Comparison of ENCODE assay signal across 8 cellular contexts in the genomic region with DNA sequence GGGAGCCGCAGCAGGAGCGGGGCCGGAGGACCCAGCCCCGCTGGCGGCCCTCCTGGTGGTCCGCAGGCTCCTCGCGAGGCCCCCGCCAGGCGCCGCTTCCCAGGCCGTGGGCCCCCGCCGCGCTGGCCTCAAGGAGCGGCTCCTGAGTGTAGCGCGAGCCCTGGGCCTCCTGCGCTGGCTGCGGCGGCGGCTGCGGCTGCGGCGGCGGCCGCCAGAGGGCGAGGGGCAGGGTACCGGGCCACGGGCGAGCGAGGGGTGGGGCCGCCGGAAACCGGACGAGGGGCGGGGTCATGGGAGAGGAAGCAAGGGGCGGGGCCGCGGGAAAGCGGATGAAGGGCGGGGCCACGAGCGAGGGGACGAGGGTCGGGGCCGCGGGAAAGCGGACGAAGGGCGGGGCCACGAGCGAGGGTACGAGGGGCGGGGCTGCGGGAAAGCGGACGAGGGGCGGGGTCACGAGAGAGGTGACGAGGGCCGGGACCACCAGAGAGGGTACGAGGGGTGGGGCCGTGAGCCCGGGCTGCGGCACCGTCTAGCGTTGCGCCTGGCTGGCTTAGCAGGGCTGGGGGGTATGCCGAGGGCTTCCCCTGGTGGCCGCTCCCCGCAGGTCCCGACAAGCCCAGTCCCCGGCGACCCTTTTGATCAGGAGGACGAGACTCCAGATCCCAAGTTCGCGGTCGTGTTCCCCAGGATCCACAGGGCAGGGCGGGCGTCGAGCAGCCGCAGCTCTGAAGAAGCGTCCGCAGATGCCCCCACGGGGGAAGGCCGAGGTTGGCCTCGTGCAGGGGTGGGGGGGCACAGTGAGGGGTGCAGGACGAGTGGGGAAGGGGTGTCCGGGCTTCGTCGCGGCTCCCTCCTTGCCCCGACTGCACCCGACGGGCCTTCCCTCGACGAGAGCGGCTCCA. TPM values are rescaled to one million over a fixed set of nuclear protein-coding genes. Genes with fewer than 3 reads are reported as not detected.
DNase-seq lines count a peak whose midpoint lies in the region; ATAC-seq and TF ChIP-seq lines count a peak whose summit lies in the region.

No MANE protein-coding gene starts in this region.

- H3K4me3 Mint-ChIP-seq in GM23338, result peak overlapping the region; percentile 59; the same call in 2 of the 3 replicates
- peak overlapping the region; percentile 61 for H3K4me3 Mint-ChIP-seq in nephron progenitor cell

- no peaks in the 10 kb centered on the region for H3K9me2 ChIP-seq in GM23338 (ENCODE audit: insufficient read depth)

- 0 out of 2 replicates have a peak overlapping the region, but pooled peaks have one; percentile 10 for H2AFZ ChIP-seq in GM23338

- H3K27me3 ChIP-seq in GM23338 (ENCODE audit: insufficient read depth) (peaks cover 11% of the 10 kb centered on the region), RWPE2 (ENCODE audit: insufficient read depth, poor library complexity, severe bottlenecking) (no peaks in the 10 kb centered on the region)

- H3K27ac ChIP-seq in GM23338 (ENCODE audit: low read depth), result no peak overlapping the region
- H3K27ac ChIP-seq in RWPE2 (ENCODE audit: poor library complexity, severe bottlenecking), result peak overlapping the region; percentile 42

- H3K4me3 ChIP-seq in GM23338 (peak overlapping the region; percentile 71), RWPE2 (ENCODE audit: severe bottlenecking) (peak overlapping the region; percentile 37), fibroblast of villous mesenchyme (ENCODE audit: low read depth, low read length) (peak overlapping the region; percentile 55)

- TF ChIP-seq CTCF in GM23338 (conservative IDR thresholded peaks at IDR 0.05; ENCODE audit: low read depth in 2 of 2), result peak; percentile 38 to 59
- peak; percentile 78 for TF ChIP-seq CTCF in RWPE2 (IDR thresholded peaks at IDR 0.05; ENCODE audit: poor library complexity, severe bottlenecking)
- TF ChIP-seq CTCF in fibroblast of villous mesenchyme (IDR thresholded peaks at IDR 0.05; ENCODE audit: insufficient read depth, low read depth, low read length), result peak; percentile 37
- peak; percentile 41 for TF ChIP-seq CTCF in nephron progenitor cell (IDR thresholded peaks at IDR 0.05)

- no peaks in the 10 kb centered on the region for H4K20me1 ChIP-seq in GM23338 (replicated peaks; ENCODE audit: insufficient read depth)

- H3K4me2 ChIP-seq in GM23338, result peak overlapping the region; percentile 95

- ATAC-seq in GM23338 (peak; percentile 68), RWPE2 (ENCODE audit: low read depth) (peak; percentile 74)

- H3K36me3 ChIP-seq in GM23338 (ENCODE audit: insufficient read depth) (no peaks in the 10 kb centered on the region), RWPE2 (ENCODE audit: low read depth) (no peaks in the 10 kb centered on the region)

- H3K4me1 Mint-ChIP-seq in GM23338, result no peaks in the 10 kb centered on the region
- peaks cover 12% of the 10 kb centered on the region for H3K4me1 Mint-ChIP-seq in nephron progenitor cell

- H3K9me3 Mint-ChIP-seq in GM23338, result peaks cover 11% of the 10 kb centered on the region
- peaks cover 17% of the 10 kb centered on the region for H3K9me3 Mint-ChIP-seq in nephron progenitor cell

- no peaks in the 10 kb centered on the region for H3K9me3 ChIP-seq in RWPE2 (ENCODE audit: severe bottlenecking)

- no peak overlapping the region for H3K27ac Mint-ChIP-seq in GM23338
- no peak overlapping the region for H3K27ac Mint-ChIP-seq in nephron progenitor cell

- H3K79me2 ChIP-seq in GM23338 (replicated peaks; ENCODE audit: insufficient read depth), result no peaks in the 10 kb centered on the region

- H3F3A ChIP-seq in GM23338 (replicated peaks; ENCODE audit: low read depth), result no peaks in the 10 kb centered on the region

- H3K4me1 ChIP-seq in GM23338 (ENCODE audit: insufficient read depth) (peaks cover 6% of the 10 kb centered on the region), RWPE2 (ENCODE audit: insufficient read depth, poor library complexity, severe bottlenecking) (no peaks in the 10 kb centered on the region)

- H3K36me3 Mint-ChIP-seq in GM23338 (ENCODE audit: low read depth) (no peaks in the 10 kb centered on the region; the same call in 2 of the 3 replicates), nephron progenitor cell (ENCODE audit: low read depth) (no peaks in the 10 kb centered on the region)

- H3K27me3 Mint-ChIP-seq in GM23338 (ENCODE audit: insufficient read depth, low read depth, poor library complexity) (peaks cover 26% of the 10 kb centered on the region), nephron progenitor cell (ENCODE audit: low read depth, poor library complexity) (peaks cover 35% of the 10 kb centered on the region)

- DNase-seq in DMS114 treated with DMSO at 0.1 percent for 48 hours (lab: John Stamatoyannopoulos, UW; ENCODE audit: unreplicated experiment) (peak; percentile 78), GM23338 (ENCODE audit: low spot score) (peak; percentile 97), M059J (ENCODE audit: low read depth) (peak; percentile 69), RWPE2 (ENCODE audit: low spot score) (peak; percentile 91), activated gamma-delta T cell (lab: John Stamatoyannopoulos, UW) (peak; percentile 88), fibroblast of villous mesenchyme (ENCODE audit: low read depth) (peak; percentile 88), nephron progenitor cell (peak; percentile 100)
- DNase-seq in stimulated activated naive CD4-positive, alpha-beta T cell (lab: John Stamatoyannopoulos, UW), result peak; percentile 81 to 95 (median 94)

TF ChIP-seq in GM23338, 12 proteins besides CTCF, POLR2A, EP300 and RAD21 (continues in another document):
- no peak for TF ChIP-seq ZNF114 (CRISPR knock-in tag; IDR thresholded peaks at IDR 0.05)
- no peak for TF ChIP-seq EZH2phosphoT487 (IDR thresholded peaks at IDR 0.05; ENCODE audit: unreplicated experiment)
- TF ChIP-seq, protein P1, sequence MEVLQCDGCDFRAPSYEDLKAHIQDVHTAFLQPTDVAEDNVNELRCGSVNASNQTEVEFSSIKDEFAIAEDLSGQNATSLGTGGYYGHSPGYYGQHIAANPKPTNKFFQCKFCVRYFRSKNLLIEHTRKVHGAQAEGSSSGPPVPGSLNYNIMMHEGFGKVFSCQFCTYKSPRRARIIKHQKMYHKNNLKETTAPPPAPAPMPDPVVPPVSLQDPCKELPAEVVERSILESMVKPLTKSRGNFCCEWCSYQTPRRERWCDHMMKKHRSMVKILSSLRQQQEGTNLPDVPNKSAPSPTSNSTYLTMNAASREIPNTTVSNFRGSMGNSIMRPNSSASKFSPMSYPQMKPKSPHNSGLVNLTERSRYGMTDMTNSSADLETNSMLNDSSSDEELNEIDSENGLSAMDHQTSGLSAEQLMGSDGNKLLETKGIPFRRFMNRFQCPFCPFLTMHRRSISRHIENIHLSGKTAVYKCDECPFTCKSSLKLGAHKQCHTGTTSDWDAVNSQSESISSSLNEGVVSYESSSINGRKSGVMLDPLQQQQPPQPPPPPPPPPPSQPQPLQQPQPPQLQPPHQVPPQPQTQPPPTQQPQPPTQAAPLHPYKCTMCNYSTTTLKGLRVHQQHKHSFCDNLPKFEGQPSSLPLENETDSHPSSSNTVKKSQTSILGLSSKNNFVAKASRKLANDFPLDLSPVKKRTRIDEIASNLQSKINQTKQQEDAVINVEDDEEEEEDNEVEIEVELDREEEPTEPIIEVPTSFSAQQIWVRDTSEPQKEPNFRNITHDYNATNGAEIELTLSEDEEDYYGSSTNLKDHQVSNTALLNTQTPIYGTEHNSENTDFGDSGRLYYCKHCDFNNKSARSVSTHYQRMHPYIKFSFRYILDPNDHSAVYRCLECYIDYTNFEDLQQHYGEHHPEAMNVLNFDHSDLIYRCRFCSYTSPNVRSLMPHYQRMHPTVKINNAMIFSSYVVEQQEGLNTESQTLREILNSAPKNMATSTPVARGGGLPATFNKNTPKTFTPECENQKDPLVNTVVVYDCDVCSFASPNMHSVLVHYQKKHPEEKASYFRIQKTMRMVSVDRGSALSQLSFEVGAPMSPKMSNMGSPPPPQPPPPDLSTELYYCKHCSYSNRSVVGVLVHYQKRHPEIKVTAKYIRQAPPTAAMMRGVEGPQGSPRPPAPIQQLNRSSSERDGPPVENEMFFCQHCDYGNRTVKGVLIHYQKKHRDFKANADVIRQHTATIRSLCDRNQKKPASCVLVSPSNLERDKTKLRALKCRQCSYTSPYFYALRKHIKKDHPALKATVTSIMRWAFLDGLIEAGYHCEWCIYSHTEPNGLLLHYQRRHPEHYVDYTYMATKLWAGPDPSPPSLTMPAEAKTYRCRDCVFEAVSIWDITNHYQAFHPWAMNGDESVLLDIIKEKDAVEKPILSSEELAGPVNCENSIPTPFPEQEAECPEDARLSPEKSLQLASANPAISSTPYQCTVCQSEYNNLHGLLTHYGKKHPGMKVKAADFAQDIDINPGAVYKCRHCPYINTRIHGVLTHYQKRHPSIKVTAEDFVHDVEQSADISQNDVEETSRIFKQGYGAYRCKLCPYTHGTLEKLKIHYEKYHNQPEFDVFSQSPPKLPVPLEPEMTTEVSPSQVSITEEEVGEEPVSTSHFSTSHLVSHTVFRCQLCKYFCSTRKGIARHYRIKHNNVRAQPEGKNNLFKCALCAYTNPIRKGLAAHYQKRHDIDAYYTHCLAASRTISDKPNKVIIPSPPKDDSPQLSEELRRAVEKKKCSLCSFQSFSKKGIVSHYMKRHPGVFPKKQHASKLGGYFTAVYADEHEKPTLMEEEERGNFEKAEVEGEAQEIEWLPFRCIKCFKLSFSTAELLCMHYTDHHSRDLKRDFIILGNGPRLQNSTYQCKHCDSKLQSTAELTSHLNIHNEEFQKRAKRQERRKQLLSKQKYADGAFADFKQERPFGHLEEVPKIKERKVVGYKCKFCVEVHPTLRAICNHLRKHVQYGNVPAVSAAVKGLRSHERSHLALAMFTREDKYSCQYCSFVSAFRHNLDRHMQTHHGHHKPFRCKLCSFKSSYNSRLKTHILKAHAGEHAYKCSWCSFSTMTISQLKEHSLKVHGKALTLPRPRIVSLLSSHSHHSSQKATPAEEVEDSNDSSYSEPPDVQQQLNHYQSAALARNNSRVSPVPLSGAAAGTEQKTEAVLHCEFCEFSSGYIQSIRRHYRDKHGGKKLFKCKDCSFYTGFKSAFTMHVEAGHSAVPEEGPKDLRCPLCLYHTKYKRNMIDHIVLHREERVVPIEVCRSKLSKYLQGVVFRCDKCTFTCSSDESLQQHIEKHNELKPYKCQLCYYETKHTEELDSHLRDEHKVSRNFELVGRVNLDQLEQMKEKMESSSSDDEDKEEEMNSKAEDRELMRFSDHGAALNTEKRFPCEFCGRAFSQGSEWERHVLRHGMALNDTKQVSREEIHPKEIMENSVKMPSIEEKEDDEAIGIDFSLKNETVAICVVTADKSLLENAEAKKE (CRISPR knock-in tag; IDR thresholded peaks at IDR 0.05), result no peak

RNA-seq across cellular contexts. Expression of a gene that starts 1.7 kb away (rescaled TPM):
- 7.2 and 12.4 TPM in 2 replicates for total RNA-seq in GM23338 (2014; rRNA removed; shearing (Covaris generic))
- 3.8 and 6.6 TPM in 2 replicates for polyA plus RNA-seq in GM23338 (2016; fragmentation: Nextera tagmentation; extraction: Ambion mirVana)
- total RNA-seq in M059J (2014; rRNA removed; shearing (Covaris generic)), result 0.20 and 1.5 TPM in 2 replicates
- 1.6 and 3.9 TPM in 2 replicates for total RNA-seq in fibroblast of villous mesenchyme

RNA-seq across cellular contexts. Expression of a gene that starts 44.0 kb away (rescaled TPM):
- total RNA-seq in GM23338 (2014; rRNA removed; shearing (Covaris generic)), result not detected in 2 replicates
- polyA plus RNA-seq in GM23338 (2016; fragmentation: Nextera tagmentation; extraction: Ambion mirVana), result 0.16 TPM in 1 of 2 replicates, not detected in the other
- total RNA-seq in M059J (2014; rRNA removed; shearing (Covaris generic)), result not detected in 2 replicates
- total RNA-seq in fibroblast of villous mesenchyme, result under 0.01 TPM in 1 of 2 replicates, not detected in the other
